Comparison of ENCODE assay signal across 1 cellular context in genomic region chr9:111896942-111897830, GRCh38.
TF ChIP-seq lines count a peak whose summit lies in the region.

No MANE protein-coding gene starts in this region.

TF ChIP-seq in HepG2, 621 proteins besides CTCF, POLR2A, EP300 and RAD21 (continued from another document and continues in another):
- 0 out of 2 replicates have a peak, but pooled peaks have one; percentile 44 for TF ChIP-seq ZNF646 (CRISPR knock-in tag; IDR thresholded peaks at IDR 0.05)
- TF ChIP-seq ARNT (IDR thresholded peaks at IDR 0.05) = no peak
- TF ChIP-seq ZNF850 (CRISPR knock-in tag; conservative IDR thresholded peaks at IDR 0.05) = no peak
- TF ChIP-seq ZNF180 (CRISPR knock-in tag; IDR thresholded peaks at IDR 0.05; ENCODE audit: borderline replicate concordance, low read depth) = no peak
- TF ChIP-seq MAFK (conservative IDR thresholded peaks at IDR 0.05 in 1 of 2, IDR thresholded peaks at IDR 0.05 in 1 of 2; ENCODE audit: low read length in 2 of 2) = no peak
- no peak for TF ChIP-seq ZNF512 (CRISPR knock-in tag; IDR thresholded peaks at IDR 0.05)
- TF ChIP-seq PLSCR1 (CRISPR knock-in tag; IDR thresholded peaks at IDR 0.05; ENCODE audit: borderline replicate concordance) = no peak
- TF ChIP-seq MTERF4 (CRISPR knock-in tag; IDR thresholded peaks at IDR 0.05) = no peak
- 0 out of 2 replicates have a peak, but pooled peaks have one; percentile 20 for TF ChIP-seq ZSCAN29 (CRISPR knock-in tag; conservative IDR thresholded peaks at IDR 0.05)
- TF ChIP-seq RBM39 (IDR thresholded peaks at IDR 0.05; ENCODE audit: low read depth, low read length, poor library complexity, severe bottlenecking) = peak; percentile 22
- no peak for TF ChIP-seq E2F2 (CRISPR knock-in tag; IDR thresholded peaks at IDR 0.05; ENCODE audit: borderline replicate concordance)
- TF ChIP-seq ZNF597 (CRISPR knock-in tag; IDR thresholded peaks at IDR 0.05) = no peak
- no peak for TF ChIP-seq TRIM22 (IDR thresholded peaks at IDR 0.05)
- TF ChIP-seq DBP (CRISPR knock-in tag; IDR thresholded peaks at IDR 0.05; ENCODE audit: not compliant biosample characterization) = no peak
- TF ChIP-seq SALL1 (CRISPR knock-in tag; IDR thresholded peaks at IDR 0.05) = peak; percentile 35; the same call in 1 of the 2 replicates
- TF ChIP-seq GLI4 (CRISPR knock-in tag; IDR thresholded peaks at IDR 0.05; ENCODE audit: borderline replicate concordance) = 0 out of 2 replicates have a peak, but pooled peaks have one; percentile 56
- no peak for TF ChIP-seq CAMTA2 (CRISPR knock-in tag; IDR thresholded peaks at IDR 0.05; ENCODE audit: borderline replicate concordance)
- TF ChIP-seq ARNTL (CRISPR knock-in tag; IDR thresholded peaks at IDR 0.05) = no peak; the same call in none of the 2 replicates
- no peak; the same call in 1 of the 2 replicates for TF ChIP-seq ZNF446 (CRISPR knock-in tag; IDR thresholded peaks at IDR 0.05)
- no peak for TF ChIP-seq ZNF710 (CRISPR knock-in tag; IDR thresholded peaks at IDR 0.05; ENCODE audit: borderline replicate concordance)
- TF ChIP-seq ZNF136 (CRISPR knock-in tag; IDR thresholded peaks at IDR 0.05; ENCODE audit: low read depth) = no peak
- no peak for TF ChIP-seq ZBTB39 (CRISPR knock-in tag; IDR thresholded peaks at IDR 0.05)
- TF ChIP-seq RXRA (CRISPR knock-in tag; IDR thresholded peaks at IDR 0.05) = no peak
- TF ChIP-seq ZBTB37 (CRISPR knock-in tag; IDR thresholded peaks at IDR 0.05) = no peak
- TF ChIP-seq ZNF329 (CRISPR knock-in tag; IDR thresholded peaks at IDR 0.05; ENCODE audit: low read depth) = no peak
- no peak for TF ChIP-seq HMG20A (CRISPR knock-in tag; IDR thresholded peaks at IDR 0.05; ENCODE audit: borderline replicate concordance)
- no peak for TF ChIP-seq ZNF232 (CRISPR knock-in tag; IDR thresholded peaks at IDR 0.05; ENCODE audit: borderline replicate concordance)
- no peak for TF ChIP-seq HOMEZ (CRISPR knock-in tag; IDR thresholded peaks at IDR 0.05; ENCODE audit: low read depth)
- no peak for TF ChIP-seq ZNF720 (CRISPR knock-in tag; IDR thresholded peaks at IDR 0.05)
- no peak for TF ChIP-seq SYNCRIP (IDR thresholded peaks at IDR 0.05; ENCODE audit: insufficient read depth, low read depth, low read length)
- TF ChIP-seq ZFAT (CRISPR knock-in tag; conservative IDR thresholded peaks at IDR 0.05) = no peak
- TF ChIP-seq MXD1 (CRISPR knock-in tag; IDR thresholded peaks at IDR 0.05) = peak; percentile 48; the same call in 1 of the 2 replicates
